In the genomic region with DNA sequence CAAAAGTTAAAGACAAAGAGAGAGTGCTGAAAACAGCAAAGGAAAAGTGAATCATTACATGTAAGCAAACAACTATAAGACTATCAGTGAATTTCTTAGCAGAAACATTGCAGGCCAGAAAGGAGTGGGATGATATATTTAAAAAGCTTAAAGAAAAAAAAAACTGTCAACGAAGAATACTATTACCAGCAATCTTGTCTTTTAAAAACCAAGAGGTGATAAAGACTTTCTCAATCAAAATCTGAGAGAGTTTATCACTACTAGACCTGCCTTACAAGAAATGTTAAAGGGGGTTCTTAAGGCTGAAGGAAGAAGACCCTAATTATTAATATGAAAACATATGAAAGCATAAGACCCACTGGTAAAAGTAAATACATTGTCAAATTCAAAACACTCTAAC, we compare ENCODE assay signal across 35 cellular contexts.
"Had no signal": no experiment of that assay in that cellular context is flagged by ENCODE, and none has a peak within 500 bp of the region (broad histone marks: within the 10 kb centered on the region; RNA-seq: fewer than 3 reads in every experiment).

No MANE protein-coding gene starts in this region.

- H3K27me3 Mint-ChIP-seq: activated B cell treated with CpG ODN at 0.5 μM for 24 hours; activated CD4-positive, alpha-beta memory T cell treated with anti-CD3 and anti-CD28 coated beads, Interleukin-2, amount 10 ng/mL, durations not matched to agents 7 days and 5 days; activated CD4-positive, alpha-beta T cell treated with anti-CD3 and anti-CD28 coated beads for 36 hours; activated CD4-positive, alpha-beta T cell treated with anti-CD3 and anti-CD28 coated beads, Interleukin-2, amount 10 ng/mL, durations not matched to agents 7 days and 5 days; activated CD8-positive, alpha-beta memory T cell treated with anti-CD3 and anti-CD28 coated beads, Interleukin-2, amount 10 ng/mL, durations not matched to agents 7 days and 5 days; activated naive CD8-positive, alpha-beta T cell; activated naive CD8-positive, alpha-beta T cell treated with anti-CD3 and anti-CD28 coated beads, Interleukin-2, amount 10 ng/mL, durations not matched to agents 7 days and 5 days; activated naive CD8-positive, alpha-beta T cell treated with anti-CD3 and anti-CD28 coated beads, Interleukin-2, amount 50 U/mL, for 24 hours had no signal

- DNase-seq: activated B cell treated with CpG ODN at 0.5 μM for 24 hours; activated CD4-positive, alpha-beta memory T cell treated with anti-CD3 and anti-CD28 coated beads, Interleukin-2, amount 10 ng/mL, durations not matched to agents 7 days and 5 days; activated CD4-positive, alpha-beta T cell treated with anti-CD3 and anti-CD28 coated beads for 1 hour; activated CD4-positive, alpha-beta T cell treated with anti-CD3 and anti-CD28 coated beads for 36 hours; activated CD4-positive, alpha-beta T cell treated with anti-CD3 and anti-CD28 coated beads for 48 hours; activated CD4-positive, alpha-beta T cell treated with anti-CD3 and anti-CD28 coated beads, Interleukin-2, amount 10 ng/mL, durations not matched to agents 7 days and 5 days; activated CD4-positive, alpha-beta T cell treated with anti-CD3 and anti-CD28 coated beads, Interleukin-2, amount 50 U/mL, for 48 hours; activated CD8-positive, alpha-beta memory T cell treated with anti-CD3 and anti-CD28 coated beads for 24 hours; activated CD8-positive, alpha-beta memory T cell treated with anti-CD3 and anti-CD28 coated beads, Interleukin-2, amount 10 ng/mL, durations not matched to agents 7 days and 5 days; activated CD8-positive, alpha-beta memory T cell treated with anti-CD3 and anti-CD28 coated beads, Interleukin-2, amount 50 U/mL, for 48 hours; activated CD8-positive, alpha-beta T cell treated with anti-CD3 and anti-CD28 coated beads, Interleukin-2, amount 10 ng/mL, durations not matched to agents 7 days and 5 days; activated effector memory CD4-positive, alpha-beta T cell treated with Interleukin-2 at 50 U/mL for 16 hours; activated gamma-delta T cell; activated naive CD4-positive, alpha-beta T cell treated with anti-CD3 and anti-CD28 coated beads, Interleukin-2, amount 50 U/mL, for 16 hours; activated naive CD4-positive, alpha-beta T cell treated with Interleukin-2 at 50 U/mL for 16 hours; activated naive CD8-positive, alpha-beta T cell treated with anti-CD3 and anti-CD28 coated beads, Interleukin-2, amount 10 ng/mL, durations not matched to agents 7 days and 5 days; activated naive CD8-positive, alpha-beta T cell treated with anti-CD3 and anti-CD28 coated beads, Interleukin-2, amount 50 U/mL, for 24 hours; activated T-cell treated with anti-CD3 and anti-CD28 coated beads, Interleukin-2, amount 50 U/mL, for 24 hours; activated T-cell treated with anti-CD3 and anti-CD28 coated beads, Interleukin-2, amount 50 U/mL, for 48 hours; adrenal gland; amniotic stem cell; aorta; body of pancreas; brain microvascular endothelial cell; central memory CD4-positive, alpha-beta T cell; T-helper 1 cell; T-helper 2 cell; T-helper 9 cell had no signal

- H3K4me3 ChIP-seq: adrenal gland, body of pancreas, breast epithelium had no signal

- H3K27me3 ChIP-seq: body of pancreas, brain microvascular endothelial cell had no signal

- H3K9me3 ChIP-seq: body of pancreas had no signal

- FAIRE-seq: TTC549 had no signal

- H3K36me3 ChIP-seq: adrenal gland, brain microvascular endothelial cell, breast epithelium had no signal

- H3K4me3 Mint-ChIP-seq: activated B cell treated with CpG ODN at 0.5 μM for 24 hours; activated CD4-positive, alpha-beta memory T cell treated with anti-CD3 and anti-CD28 coated beads, Interleukin-2, amount 10 ng/mL, durations not matched to agents 7 days and 5 days; activated CD4-positive, alpha-beta T cell treated with anti-CD3 and anti-CD28 coated beads for 36 hours; activated CD4-positive, alpha-beta T cell treated with anti-CD3 and anti-CD28 coated beads, Interleukin-2, amount 10 ng/mL, durations not matched to agents 7 days and 5 days; activated CD8-positive, alpha-beta memory T cell treated with anti-CD3 and anti-CD28 coated beads, Interleukin-2, amount 10 ng/mL, durations not matched to agents 7 days and 5 days; activated CD8-positive, alpha-beta T cell treated with anti-CD3 and anti-CD28 coated beads, Interleukin-2, amount 10 ng/mL, durations not matched to agents 7 days and 5 days; activated naive CD8-positive, alpha-beta T cell; activated naive CD8-positive, alpha-beta T cell treated with anti-CD3 and anti-CD28 coated beads, Interleukin-2, amount 10 ng/mL, durations not matched to agents 7 days and 5 days; activated naive CD8-positive, alpha-beta T cell treated with anti-CD3 and anti-CD28 coated beads, Interleukin-2, amount 50 U/mL, for 24 hours; activated T-cell treated with anti-CD3 and anti-CD28 coated beads, Interleukin-2, amount 50 U/mL, for 24 hours; T-helper 1 cell treated with Interleukin-12 subunit alpha and Interleukin-12 subunit beta and Interleukin-4 antibody, amounts not matched to agents 30 μg/mL and 1 μg/mL, for 36 hours; T-helper 2 cell treated with Interferon-gamma antibody and Interleukin-4, amounts not matched to agents 5 μg/mL and 100 μg/mL, for 36 hours had no signal

- H3K4me1 ChIP-seq: adrenal gland, body of pancreas, breast epithelium had no signal

- H3K27ac ChIP-seq: adrenal gland, body of pancreas, brain microvascular endothelial cell, breast epithelium, VCaP had no signal

- ATAC-seq: activated CD4-positive, alpha-beta T cell treated with anti-CD3 and anti-CD28 coated beads for 36 hours; activated CD8-positive, alpha-beta memory T cell treated with anti-CD3 and anti-CD28 coated beads, Interleukin-2, amount 10 ng/mL, durations not matched to agents 7 days and 5 days; activated CD8-positive, alpha-beta T cell treated with anti-CD3 and anti-CD28 coated beads, Interleukin-2, amount 10 ng/mL, durations not matched to agents 7 days and 5 days; activated naive CD8-positive, alpha-beta T cell treated with anti-CD3 and anti-CD28 coated beads, Interleukin-2, amount 50 U/mL, for 24 hours; body of pancreas had no signal

- H3K27ac Mint-ChIP-seq: activated B cell treated with CpG ODN at 0.5 μM for 24 hours; activated CD4-positive, alpha-beta memory T cell treated with anti-CD3 and anti-CD28 coated beads, Interleukin-2, amount 10 ng/mL, durations not matched to agents 7 days and 5 days; activated CD4-positive, alpha-beta T cell treated with anti-CD3 and anti-CD28 coated beads for 36 hours; activated CD4-positive, alpha-beta T cell treated with anti-CD3 and anti-CD28 coated beads, Interleukin-2, amount 10 ng/mL, durations not matched to agents 7 days and 5 days; activated CD8-positive, alpha-beta memory T cell treated with anti-CD3 and anti-CD28 coated beads, Interleukin-2, amount 10 ng/mL, durations not matched to agents 7 days and 5 days; activated CD8-positive, alpha-beta T cell treated with anti-CD3 and anti-CD28 coated beads, Interleukin-2, amount 10 ng/mL, durations not matched to agents 7 days and 5 days; activated naive CD8-positive, alpha-beta T cell; activated naive CD8-positive, alpha-beta T cell treated with anti-CD3 and anti-CD28 coated beads, Interleukin-2, amount 10 ng/mL, durations not matched to agents 7 days and 5 days; activated naive CD8-positive, alpha-beta T cell treated with anti-CD3 and anti-CD28 coated beads, Interleukin-2, amount 50 U/mL, for 24 hours; activated T-cell treated with anti-CD3 and anti-CD28 coated beads, Interleukin-2, amount 50 U/mL, for 24 hours; activated T-helper 2 cell treated with anti-CD3 and anti-CD28 coated beads, Interferon-gamma antibody, Interleukin-2, Interleukin-4, amounts not matched to agents 10 μg/mL and 5 μg/mL and 100 μg/mL, durations not matched to agents 14 hours and 24 hours and 36 hours; T-helper 1 cell treated with Interleukin-12 subunit alpha and Interleukin-12 subunit beta and Interleukin-4 antibody, amounts not matched to agents 30 μg/mL and 1 μg/mL, for 36 hours; T-helper 2 cell treated with Interferon-gamma antibody and Interleukin-4, amounts not matched to agents 5 μg/mL and 100 μg/mL, for 36 hours had no signal

- H3K4me1 Mint-ChIP-seq: activated B cell treated with CpG ODN at 0.5 μM for 24 hours; activated CD4-positive, alpha-beta memory T cell treated with anti-CD3 and anti-CD28 coated beads, Interleukin-2, amount 10 ng/mL, durations not matched to agents 7 days and 5 days; activated CD4-positive, alpha-beta T cell treated with anti-CD3 and anti-CD28 coated beads for 36 hours; activated CD4-positive, alpha-beta T cell treated with anti-CD3 and anti-CD28 coated beads, Interleukin-2, amount 10 ng/mL, durations not matched to agents 7 days and 5 days; activated CD8-positive, alpha-beta memory T cell treated with anti-CD3 and anti-CD28 coated beads, Interleukin-2, amount 10 ng/mL, durations not matched to agents 7 days and 5 days; activated naive CD8-positive, alpha-beta T cell treated with anti-CD3 and anti-CD28 coated beads, Interleukin-2, amount 10 ng/mL, durations not matched to agents 7 days and 5 days; activated naive CD8-positive, alpha-beta T cell treated with anti-CD3 and anti-CD28 coated beads, Interleukin-2, amount 50 U/mL, for 24 hours had no signal
